In the genomic region with DNA sequence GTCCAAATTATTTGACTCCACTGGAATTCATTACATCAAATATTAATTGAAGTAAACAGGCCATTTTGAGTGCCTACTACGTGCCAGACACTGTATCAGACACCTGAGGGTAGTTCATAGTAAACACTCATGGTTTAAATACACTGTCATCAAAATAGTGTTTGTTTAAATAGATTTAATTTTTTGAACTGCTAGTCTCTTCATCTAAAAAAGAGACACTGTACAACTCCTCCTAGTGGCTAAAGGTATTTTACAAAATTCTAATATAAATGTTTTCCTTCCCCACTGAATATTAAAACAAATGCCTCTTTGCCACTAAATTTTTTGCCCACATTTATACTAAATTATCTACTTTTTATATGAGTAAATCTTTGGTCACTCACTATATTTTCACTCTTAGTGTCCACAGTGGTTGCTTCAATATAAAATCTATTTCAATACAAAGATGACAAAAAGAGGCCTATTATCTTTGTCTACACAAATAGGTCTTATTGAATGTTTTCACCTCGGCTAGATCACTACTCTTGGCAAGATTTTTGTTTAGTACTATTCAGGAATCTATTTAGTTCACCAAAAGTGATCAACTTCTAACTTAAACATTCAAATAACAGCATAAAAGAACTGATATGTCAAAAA, we compare ENCODE assay signal across 12 cellular contexts. TPM values are rescaled to one million over a fixed set of nuclear protein-coding genes. Genes with fewer than 3 reads are reported as not detected.
A peak's percentile ranks its signal among the peaks of the same experiment; 100 is the strongest.
DNase-seq lines count a peak whose midpoint lies in the region; ATAC-seq, FAIRE-seq and TF ChIP-seq lines count a peak whose summit lies in the region.
"Had no signal": no experiment of that assay in that cellular context is flagged by ENCODE, and none has a peak within 500 bp of the region (broad histone marks: within the 10 kb centered on the region; RNA-seq: fewer than 3 reads in every experiment).

No MANE protein-coding gene starts in this region.

- no peak overlapping the region for H3K14ac ChIP-seq in mesenchymal stem cell (ENCODE audit: low read length in 2 of 2)

- H2BK12ac ChIP-seq in mesenchymal stem cell (ENCODE audit: low read length in 2 of 2) = no peak overlapping the region

- DNase-seq in CD14-positive monocyte (ENCODE audit: low spot score) (no peak), HT1080 (ENCODE audit: low read depth) (peak; percentile 6), K562 (ENCODE audit: extremely low read depth in 1 of 4, low spot score in 3 of 4) (no peak), mesenchymal stem cell (peak; percentile 17), HuH-7.5 (ENCODE audit: low spot score) (no peak), left lung (no peak), NCI-H524 treated with DMSO at 0.1 percent for 48 hours (lab: John Stamatoyannopoulos, UW) (no peak), T-cell (no peak)
- DNase-seq: activated naive CD4-positive, alpha-beta T cell; NCI-H2029; stomach had no signal

- no peak overlapping the region for H4K91ac ChIP-seq in mesenchymal stem cell (ENCODE audit: low read length)

- H4K8ac ChIP-seq in mesenchymal stem cell (ENCODE audit: low read length) = no peak overlapping the region

- H3K4me1 ChIP-seq in K562 (replicated peaks in 1 of 2; ENCODE audit: control insufficient read depth in 2 of 2, insufficient read depth in 2 of 2, low read length in 2 of 2) = no peaks in the 10 kb centered on the region; a peak in 1 of 5 replicates
- H3K4me1 ChIP-seq in mesenchymal stem cell (ENCODE audit: control insufficient read depth, insufficient read depth, low read depth, low read length) = no peaks in the 10 kb centered on the region
- no peaks in the 10 kb centered on the region for H3K4me1 ChIP-seq in left lung
- H3K4me1 ChIP-seq: stomach had no signal

- H2AFZ ChIP-seq in K562 (ENCODE audit: low read depth, low read length) (no peak overlapping the region), mesenchymal stem cell (ENCODE audit: low read depth, low read length) (no peak overlapping the region)

- H3K27ac Mint-ChIP-seq in CD14-positive monocyte (no peak overlapping the region), T-cell (no peak overlapping the region)

- H3K4me3 ChIP-seq in K562 = no peak overlapping the region
- H3K4me3 ChIP-seq in mesenchymal stem cell (ENCODE audit: insufficient read depth in 1 of 2, low read depth in 1 of 2, low read length in 2 of 2) = no peak overlapping the region
- no peak overlapping the region for H3K4me3 ChIP-seq in left lung
- H3K4me3 ChIP-seq: stomach had no signal

- H3K4me1 Mint-ChIP-seq in CD14-positive monocyte (no peaks in the 10 kb centered on the region), T-cell (peaks cover 0 to 2% (median 1%) of the 10 kb centered on the region in 3 donors)

- H3K9me3 ChIP-seq in K562 (replicated peaks; ENCODE audit: control insufficient read depth, insufficient read depth, low read depth, low read length) = no peaks in the 10 kb centered on the region
- H3K9me3 ChIP-seq in mesenchymal stem cell (ENCODE audit: control insufficient read depth, low read length) = no peaks in the 10 kb centered on the region
- no peaks in the 10 kb centered on the region for H3K9me3 ChIP-seq in left lung
- H3K9me3 ChIP-seq: stomach had no signal

- H3K27me3 Mint-ChIP-seq in CD14-positive monocyte (ENCODE audit: low read depth in 3 of 3) (no peaks in the 10 kb centered on the region), T-cell (no peaks in the 10 kb centered on the region)

- H3K18ac ChIP-seq in mesenchymal stem cell (ENCODE audit: low read depth in 1 of 2, low read length in 2 of 2) = no peak overlapping the region

- no peak overlapping the region for H3K4ac ChIP-seq in mesenchymal stem cell (ENCODE audit: low read depth in 1 of 2, low read length in 2 of 2)

- 15% methylated on average over 2 of the region's 2 CpGs for WGBS in K562 (ENCODE audit: insufficient coverage, low coverage, missing lambda C conversion rate)
- WGBS in mesenchymal stem cell = no CpG with 5 or more reads among the region's 2 CpGs

- no peak overlapping the region for H2BK5ac ChIP-seq in mesenchymal stem cell (ENCODE audit: low read depth, low read length, poor library complexity, severe bottlenecking)

- peak; percentile 40 for FAIRE-seq in K562 (lab: Jason Lieb, UNC)

- H3K27me3 ChIP-seq in K562 (ENCODE audit: control insufficient read depth in 2 of 2, insufficient read depth in 2 of 2, low read length in 2 of 2) (no peaks in the 10 kb centered on the region), mesenchymal stem cell (ENCODE audit: control insufficient read depth in 1 of 2, insufficient read depth in 1 of 2, low read length in 2 of 2) (no peaks in the 10 kb centered on the region), left lung (no peaks in the 10 kb centered on the region)
- H3K27me3 ChIP-seq: stomach had no signal

- peaks cover 1% of the 10 kb centered on the region for H3K79me1 ChIP-seq in mesenchymal stem cell (replicated peaks; ENCODE audit: low read length, poor library complexity, severe bottlenecking)

- no peak for TF ChIP-seq EP300 in K562 (IDR thresholded peaks at IDR 0.05; ENCODE audit: low read length)

- CTCF ChIA-PET in K562 (lab: Yijun Ruan, JAX; ENCODE audit: low intra/inter-chr PET ratio) (no interaction called here), T-cell (lab: Charles Lee) (interaction anchor here (0.9 to 1.4 kb wide), 3 partner anchors 9 to 13 kb away, joined by 3 read pairs; no protein-coding TSS in a partner anchor)

- H3K23ac ChIP-seq in mesenchymal stem cell (ENCODE audit: low read length in 2 of 2) = no peak overlapping the region

- intact Hi-C loops in CD14-positive monocyte (cut with micrococcal nuclease) = no loop called here
- intact Hi-C loops in K562 (cut with micrococcal nuclease) = no loop called here
- intact Hi-C loops in left lung (cut with DNase I) = loop anchor here in 1 of 2 donors (5.0 kb wide), 1 partner anchor 134 kb away; no protein-coding TSS in a partner anchor

- no peak overlapping the region for H3K27ac ChIP-seq in K562 (ENCODE audit: extremely low read depth, low read depth, low read length)
- no peak overlapping the region for H3K27ac ChIP-seq in mesenchymal stem cell (ENCODE audit: low read length, poor library complexity, severe bottlenecking)
- no peak overlapping the region for H3K27ac ChIP-seq in left lung
- H3K27ac ChIP-seq: stomach had no signal

- peak; percentile 76 for TF ChIP-seq CTCF in CD14-positive monocyte (IDR thresholded peaks at IDR 0.05)
- peak in 1 of 3 experiments; percentile 56; a peak in 3 of 6 replicates for TF ChIP-seq CTCF in K562 (IDR thresholded peaks at IDR 0.05 in 2 of 3, conservative IDR thresholded peaks at IDR 0.05 in 1 of 3; ENCODE audit: insufficient read depth in 2 of 3, low read depth in 1 of 3, low read length in 3 of 3)
- peak in 1 of 2 donors; percentile 32 for TF ChIP-seq CTCF in left lung (IDR thresholded peaks at IDR 0.05)

- no peak for ATAC-seq in K562
- ATAC-seq in left lung = no peak
- no peak for ATAC-seq in T-cell (replicated peaks in 1 of 4)
- ATAC-seq: left lobe of liver had no signal

- H3K9me1 ChIP-seq in K562 (ENCODE audit: control insufficient read depth, insufficient read depth, low read length) = no peaks in the 10 kb centered on the region

- TF ChIP-seq RAD21 in K562 (CRISPR knock-in tag; conservative IDR thresholded peaks at IDR 0.05 in 1 of 2, IDR thresholded peaks at IDR 0.05 in 1 of 2) = peak; percentile 35 to 52; a peak in 3 of 4 replicates

- no peak overlapping the region for H3K4me3 Mint-ChIP-seq in CD14-positive monocyte
- no peak overlapping the region for H3K4me3 Mint-ChIP-seq in T-cell

- POLR2A ChIA-PET in K562 (lab: Yijun Ruan, JAX) = interaction anchor here (0.6 kb wide), 1 partner anchor 10 kb away, joined by 3 read pairs; no protein-coding TSS in a partner anchor
- POLR2A ChIA-PET in T-cell (lab: Charles Lee) = no interaction called here

- H2AK5ac ChIP-seq in mesenchymal stem cell (ENCODE audit: low read length, severe bottlenecking) = no peak overlapping the region

- H3K36me3 ChIP-seq in K562 (ENCODE audit: control insufficient read depth, insufficient read depth, low read length) = no peaks in the 10 kb centered on the region
- H3K36me3 ChIP-seq in mesenchymal stem cell (ENCODE audit: control insufficient read depth in 1 of 2, insufficient read depth in 2 of 2, low read depth in 1 of 2, low read length in 2 of 2) = peaks cover 0 to 9% of the 10 kb centered on the region in 2 experiments
- no peaks in the 10 kb centered on the region for H3K36me3 ChIP-seq in left lung
- H3K36me3 ChIP-seq: stomach had no signal

- H3K79me2 ChIP-seq in K562 (ENCODE audit: control insufficient read depth, insufficient read depth, low read length) = no peaks in the 10 kb centered on the region

- no peak overlapping the region for H2BK120ac ChIP-seq in mesenchymal stem cell (ENCODE audit: low read depth, low read length)

- in situ Hi-C loops in K562 (cut with MboI) = no loop called here

- no TSS peak for BruUV-seq in K562 (replicated peaks; lab: Mats Ljungman, UMichigan)

- H3K36me3 Mint-ChIP-seq in CD14-positive monocyte (peaks cover 11 to 20% of the 10 kb centered on the region in 2 donors), T-cell (peaks cover 21% of the 10 kb centered on the region)

- no peak for TF ChIP-seq POLR2A in K562 (conservative IDR thresholded peaks at IDR 0.05)

- H3K9ac ChIP-seq in K562 (ENCODE audit: insufficient read depth in 1 of 2, low read depth in 2 of 2, low read length in 2 of 2) = no peak overlapping the region
- H3K9ac ChIP-seq in mesenchymal stem cell (ENCODE audit: low read length) = peak overlapping the region; percentile 43

- no peak overlapping the region for H2BK15ac ChIP-seq in mesenchymal stem cell (ENCODE audit: low read depth, poor library complexity, severe bottlenecking)

- H3K4me2 ChIP-seq in K562 (ENCODE audit: insufficient read depth, low read length) (no peak overlapping the region), mesenchymal stem cell (ENCODE audit: low read length, poor library complexity, severe bottlenecking) (no peak overlapping the region)

- H3K9me3 Mint-ChIP-seq in CD14-positive monocyte = no peaks in the 10 kb centered on the region
- H3K9me3 Mint-ChIP-seq in T-cell = no peaks in the 10 kb centered on the region

- no peaks in the 10 kb centered on the region for H4K20me1 ChIP-seq in K562 (replicated peaks; ENCODE audit: control insufficient read depth, insufficient read depth, low read length)

RNA-seq across cellular contexts. Expression of a gene that starts 15.4 kb away (rescaled TPM):
- 10 to 100 TPM; 33.2 to 36.0 TPM for polyA plus RNA-seq in CD14-positive monocyte
- 23.3 and 25.6 TPM in 2 replicates for total RNA-seq in HT1080 (2014; rRNA removed; shearing (Covaris generic))
- 28.5 and 31.3 TPM in 2 replicates for polyA plus RNA-seq in HT1080 (2015; cell fraction: cytosol; rRNA removed)
- polyA plus RNA-seq in HT1080 (2015; cell fraction: nucleus; rRNA removed) = 34.2 and 35.7 TPM in 2 replicates
- 38.1 and 70.8 TPM in 2 replicates for total RNA-seq in K562 (2011; cell fraction: chromatin; rRNA removed; ENCODE audit: low replicate concordance)
- 27.5 and 34.0 TPM in 2 replicates for total RNA-seq in K562 (2011; cell fraction: nucleolus; rRNA removed)
- 49.3 and 65.3 TPM in 2 replicates for total RNA-seq in K562 (2011; cell fraction: nucleoplasm; rRNA removed)
- 10.9 and 14.0 TPM in 2 replicates for total RNA-seq in K562 (2014; rRNA removed)
- 27.1 and 28.9 TPM in 2 replicates for total RNA-seq in K562 (2014; rRNA removed; fragmentation: Illumina TruSeq; extraction: Trizol)
- 16.9 and 17.3 TPM in 2 replicates for total RNA-seq in K562 (2015; rRNA removed; fragmentation: Illumina TruSeq; extraction: Trizol)
- total RNA-seq in K562 (2021) = 22.9 TPM in 2 replicates
- polyA plus RNA-seq in K562 (2011; rRNA removed) = 74.6 and 77.6 TPM in 2 replicates
- 13.9 and 37.9 TPM in 2 replicates for polyA plus RNA-seq in K562 (2011; cell fraction: cytosol; rRNA removed)
- 37.5 and 52.6 TPM in 2 replicates for polyA plus RNA-seq in K562 (2011; cell fraction: nucleus; rRNA removed)
- polyA plus RNA-seq in K562 (2012) = 23.5 and 26.5 TPM in 2 replicates
- 23.5 and 24.2 TPM in 2 replicates for polyA plus RNA-seq in K562 (2014; fragmentation: Illumina TruSeq; extraction: Trizol)
- 10 to 100 TPM; 82.3 to 83.9 TPM for polyA plus RNA-seq in K562 (2014; fragmentation: Nextera tagmentation; extraction: Ambion mirVana)
- 21.9 and 33.0 TPM in 2 replicates for polyA plus RNA-seq in K562 (2014; rRNA removed)
- polyA minus RNA-seq in K562 (2011; rRNA and poly(A)+ RNA removed) = 36.3 and 37.4 TPM in 2 replicates
- polyA minus RNA-seq in K562 (2011; cell fraction: cytosol; rRNA and poly(A)+ RNA removed) = 12.1 and 13.9 TPM in 2 replicates
- 37.8 and 57.2 TPM in 2 replicates for polyA minus RNA-seq in K562 (2011; cell fraction: nucleus; rRNA and poly(A)+ RNA removed)
- polyA plus RNA-seq in mesenchymal stem cell (2013, experiment 1 of 2) = 21.3 TPM
- 21.4 TPM for polyA plus RNA-seq in mesenchymal stem cell (2013, experiment 2 of 2)
- total RNA-seq in left lung = 10 to 100 TPM; 26.9 to 30.7 TPM
- total RNA-seq in T-cell = 10 to 100 TPM; 12.1 to 28.5 (median 23.3) TPM

RNA-seq across cellular contexts. Expression of a gene that starts 15.6 kb away (rescaled TPM):
- polyA plus RNA-seq in CD14-positive monocyte (10 to 100 TPM; 16.4 to 16.5 TPM), K562 (2011; rRNA removed) (9.7 and 13.6 TPM in 2 replicates), K562 (2014; fragmentation: Illumina TruSeq; extraction: Trizol) (11.9 and 12.8 TPM in 2 replicates), K562 (2014; fragmentation: Nextera tagmentation; extraction: Ambion mirVana) (10 to 100 TPM; 29.1 to 33.9 TPM), K562 (2014; rRNA removed) (10.2 and 11.1 TPM in 2 replicates)
- 10.9 and 13.7 TPM in 2 replicates for total RNA-seq in HT1080 (2014; rRNA removed; shearing (Covaris generic))
- polyA plus RNA-seq in HT1080 (2015; cell fraction: cytosol; rRNA removed) = 31.6 and 33.9 TPM in 2 replicates
- polyA plus RNA-seq in HT1080 (2015; cell fraction: nucleus; rRNA removed) = 12.8 and 16.6 TPM in 2 replicates
- 5.1 and 13.1 TPM in 2 replicates for total RNA-seq in K562 (2011; cell fraction: chromatin; rRNA removed; ENCODE audit: low replicate concordance)
- total RNA-seq in K562 (2011; cell fraction: nucleolus; rRNA removed) = 2.9 and 3.3 TPM in 2 replicates
- total RNA-seq in K562 (2011; cell fraction: nucleoplasm; rRNA removed) = 8.1 and 16.0 TPM in 2 replicates
- total RNA-seq in K562 (2014; rRNA removed) (5.6 and 6.9 TPM in 2 replicates), K562 (2014; rRNA removed; fragmentation: Illumina TruSeq; extraction: Trizol) (15.7 and 17.5 TPM in 2 replicates), K562 (2015; rRNA removed; fragmentation: Illumina TruSeq; extraction: Trizol) (8.3 and 10.5 TPM in 2 replicates), K562 (2021) (11.6 and 12.0 TPM in 2 replicates), left lung (10 to 100 TPM; 11.5 to 15.5 TPM), T-cell (10 to 100 TPM; 13.9 to 17.0 (median 16.0) TPM)
- polyA plus RNA-seq in K562 (2011; cell fraction: cytosol; rRNA removed) = 1.6 and 4.8 TPM in 2 replicates
- polyA plus RNA-seq in K562 (2011; cell fraction: nucleus; rRNA removed) = 1.6 and 2.6 TPM in 2 replicates
- polyA plus RNA-seq in K562 (2012) = 12.3 and 19.7 TPM in 2 replicates
- 8.3 and 9.6 TPM in 2 replicates for polyA minus RNA-seq in K562 (2011; rRNA and poly(A)+ RNA removed)
- polyA minus RNA-seq in K562 (2011; cell fraction: cytosol; rRNA and poly(A)+ RNA removed) = 2.6 and 5.5 TPM in 2 replicates
- polyA minus RNA-seq in K562 (2011; cell fraction: nucleus; rRNA and poly(A)+ RNA removed) = 4.3 and 6.3 TPM in 2 replicates
- 8.3 TPM for polyA plus RNA-seq in mesenchymal stem cell (2013, experiment 1 of 2)
- polyA plus RNA-seq in mesenchymal stem cell (2013, experiment 2 of 2) = 8.5 TPM

RNA-seq across cellular contexts. Expression of a gene that starts 59.1 kb away (rescaled TPM):
- polyA plus RNA-seq in CD14-positive monocyte (1 to 10 TPM; 3.7 to 4.0 TPM), K562 (2011; rRNA removed) (8.5 and 11.3 TPM in 2 replicates), K562 (2014; fragmentation: Illumina TruSeq; extraction: Trizol) (8.2 and 11.9 TPM in 2 replicates), K562 (2014; fragmentation: Nextera tagmentation; extraction: Ambion mirVana) (1 to 10 TPM; 3.8 to 4.1 TPM), K562 (2014; rRNA removed) (5.4 and 7.7 TPM in 2 replicates)
- total RNA-seq in HT1080 (2014; rRNA removed; shearing (Covaris generic)) = 8.0 and 11.4 TPM in 2 replicates
- polyA plus RNA-seq in HT1080 (2015; cell fraction: cytosol; rRNA removed) = 12.8 and 15.3 TPM in 2 replicates
- polyA plus RNA-seq in HT1080 (2015; cell fraction: nucleus; rRNA removed) = 5.2 and 6.5 TPM in 2 replicates
- total RNA-seq in K562 (2011; cell fraction: chromatin; rRNA removed; ENCODE audit: low replicate concordance) = 9.3 and 14.4 TPM in 2 replicates
- total RNA-seq in K562 (2011; cell fraction: nucleolus; rRNA removed) = 6.8 and 8.8 TPM in 2 replicates
- 9.9 and 10.0 TPM in 2 replicates for total RNA-seq in K562 (2011; cell fraction: nucleoplasm; rRNA removed)
- total RNA-seq in K562 (2014; rRNA removed) (8.4 and 9.2 TPM in 2 replicates), K562 (2014; rRNA removed; fragmentation: Illumina TruSeq; extraction: Trizol) (10.2 and 10.3 TPM in 2 replicates), K562 (2015; rRNA removed; fragmentation: Illumina TruSeq; extraction: Trizol) (8.8 and 10.0 TPM in 2 replicates), K562 (2021) (9.7 and 11.5 TPM in 2 replicates), left lung (1 to 10 TPM; 4.5 to 7.5 TPM), T-cell (10 to 100 TPM in 4 of 5 donors, 1 to 10 TPM in 1; 8.8 to 16.6 (median 13.8) TPM)
- 6.7 and 7.3 TPM in 2 replicates for polyA plus RNA-seq in K562 (2011; cell fraction: cytosol; rRNA removed)
- polyA plus RNA-seq in K562 (2011; cell fraction: nucleus; rRNA removed) = 6.3 and 8.2 TPM in 2 replicates
- 7.8 and 14.8 TPM in 2 replicates for polyA plus RNA-seq in K562 (2012)
- 10.0 and 11.0 TPM in 2 replicates for polyA minus RNA-seq in K562 (2011; rRNA and poly(A)+ RNA removed)
- 4.1 and 6.8 TPM in 2 replicates for polyA minus RNA-seq in K562 (2011; cell fraction: cytosol; rRNA and poly(A)+ RNA removed)
- 4.7 and 7.4 TPM in 2 replicates for polyA minus RNA-seq in K562 (2011; cell fraction: nucleus; rRNA and poly(A)+ RNA removed)
- 2.4 TPM for polyA plus RNA-seq in mesenchymal stem cell (2013, experiment 1 of 2)
- 2.2 TPM for polyA plus RNA-seq in mesenchymal stem cell (2013, experiment 2 of 2)

RNA-seq across cellular contexts. Expression of a gene that starts 59.2 kb away (rescaled TPM):
- polyA plus RNA-seq in CD14-positive monocyte (10 to 100 TPM; 13.9 to 14.1 TPM), K562 (2011; rRNA removed) (20.8 and 22.9 TPM in 2 replicates), K562 (2014; fragmentation: Illumina TruSeq; extraction: Trizol) (25.6 and 26.5 TPM in 2 replicates), K562 (2014; fragmentation: Nextera tagmentation; extraction: Ambion mirVana) (1 to 10 TPM; 7.6 to 8.2 TPM), K562 (2014; rRNA removed) (15.8 and 17.9 TPM in 2 replicates)
- total RNA-seq in HT1080 (2014; rRNA removed; shearing (Covaris generic)) = 24.8 and 34.0 TPM in 2 replicates
- polyA plus RNA-seq in HT1080 (2015; cell fraction: cytosol; rRNA removed) = 29.2 and 35.8 TPM in 2 replicates
- polyA plus RNA-seq in HT1080 (2015; cell fraction: nucleus; rRNA removed) = 20.9 and 31.4 TPM in 2 replicates
- 30.6 and 63.3 TPM in 2 replicates for total RNA-seq in K562 (2011; cell fraction: chromatin; rRNA removed; ENCODE audit: low replicate concordance)
- 18.5 and 24.9 TPM in 2 replicates for total RNA-seq in K562 (2011; cell fraction: nucleolus; rRNA removed)
- total RNA-seq in K562 (2011; cell fraction: nucleoplasm; rRNA removed) = 38.8 and 65.0 TPM in 2 replicates
- total RNA-seq in K562 (2014; rRNA removed) (11.0 and 14.2 TPM in 2 replicates), K562 (2014; rRNA removed; fragmentation: Illumina TruSeq; extraction: Trizol) (19.7 and 23.0 TPM in 2 replicates), K562 (2015; rRNA removed; fragmentation: Illumina TruSeq; extraction: Trizol) (20.5 TPM in 2 replicates), K562 (2021) (17.9 and 20.1 TPM in 2 replicates), left lung (100 to 1,000 TPM in 1 of 2 donors, 10 to 100 TPM in 1; 79.1 to 103 TPM), T-cell (10 to 100 TPM; 15.9 to 25.2 (median 19.6) TPM)
- 9.4 and 13.8 TPM in 2 replicates for polyA plus RNA-seq in K562 (2011; cell fraction: cytosol; rRNA removed)
- 46.6 and 53.0 TPM in 2 replicates for polyA plus RNA-seq in K562 (2011; cell fraction: nucleus; rRNA removed)
- polyA plus RNA-seq in K562 (2012) = 20.0 and 35.0 TPM in 2 replicates
- 16.6 and 19.7 TPM in 2 replicates for polyA minus RNA-seq in K562 (2011; rRNA and poly(A)+ RNA removed)
- 4.3 and 8.2 TPM in 2 replicates for polyA minus RNA-seq in K562 (2011; cell fraction: cytosol; rRNA and poly(A)+ RNA removed)
- polyA minus RNA-seq in K562 (2011; cell fraction: nucleus; rRNA and poly(A)+ RNA removed) = 14.7 and 19.4 TPM in 2 replicates
- polyA plus RNA-seq in mesenchymal stem cell (2013, experiment 1 of 2) = 174 TPM
- 178 TPM for polyA plus RNA-seq in mesenchymal stem cell (2013, experiment 2 of 2)

Comparison
In these comparisons a context has a peak if more than half of its experiments do, and no peak if none do; other contexts are left out.
1. DNase-seq: peak in HT1080 (single experiment) and mesenchymal stem cell (single experiment); none in CD14-positive monocyte (single experiment), K562 (0 of 4), HuH-7.5 (single experiment), left lung (0 of 2), NCI-H524 treated with DMSO at 0.1 percent for 48 hours (single experiment) and T-cell (0 of 34).